In the genomic region with DNA sequence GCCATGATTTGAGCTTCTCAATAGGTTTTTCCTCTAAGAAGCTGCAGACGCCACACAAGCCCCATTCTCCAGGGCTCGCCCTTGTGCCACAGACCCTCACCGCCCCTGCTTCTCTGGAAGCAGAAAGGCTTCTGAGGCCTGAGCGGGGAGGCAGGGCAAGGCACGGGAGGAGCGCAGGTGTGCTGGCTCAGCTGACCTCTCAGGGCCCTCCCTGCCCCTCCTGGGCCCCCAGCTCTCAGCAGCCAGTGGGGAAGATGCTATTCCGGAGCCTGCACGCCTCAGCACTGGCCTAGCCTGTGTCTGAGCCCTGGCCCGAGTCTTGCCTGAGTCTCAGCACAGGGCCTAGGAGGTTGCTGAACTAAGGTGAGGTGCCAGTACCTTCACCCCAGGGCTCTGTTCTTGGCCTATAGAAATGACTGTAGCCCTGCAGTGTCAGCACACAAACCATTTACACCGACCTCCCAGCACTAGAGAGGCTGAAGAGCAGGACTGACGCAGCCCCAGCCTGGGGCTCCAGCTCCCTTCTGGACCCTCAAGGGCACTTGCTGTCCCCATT, we compare ENCODE assay signal across 28 cellular contexts. TPM values are rescaled to one million over a fixed set of nuclear protein-coding genes. Genes with fewer than 3 reads are reported as not detected.
DNase-seq lines count a peak whose midpoint lies in the region; ATAC-seq and TF ChIP-seq lines count a peak whose summit lies in the region.
"Had no signal": no experiment of that assay in that cellular context is flagged by ENCODE, and none has a peak within 500 bp of the region (broad histone marks: within the 10 kb centered on the region; RNA-seq: fewer than 3 reads in every experiment).

No MANE protein-coding gene starts in this region.

- H3K36me3 Mint-ChIP-seq in endodermal cell (ENCODE audit: low read depth), result no peaks in the 10 kb centered on the region
- H3K36me3 Mint-ChIP-seq: CD8-positive, alpha-beta memory T cell had no signal

- TF ChIP-seq POLR2A in transverse colon (IDR thresholded peaks at IDR 0.05), result no peak

- intact Hi-C loops in cardiac septum (cut with DNase I) (loop anchor here (10.0 kb wide), 1 partner anchor 86 kb away; no protein-coding TSS in a partner anchor), transverse colon (cut with DNase I; ENCODE audit: low total_unique reads) (no loop called here)

- no peaks in the 10 kb centered on the region for H3K9me3 Mint-ChIP-seq in endodermal cell
- H3K9me3 Mint-ChIP-seq: CD8-positive, alpha-beta memory T cell; HFFc6 had no signal

- no peak overlapping the region for H3K27ac ChIP-seq in right atrium auricular region
- H3K27ac ChIP-seq in endodermal cell (ENCODE audit: low read depth, low read length), result no peak overlapping the region
- H3K27ac ChIP-seq in osteoblast (ENCODE audit: low read depth, low read length), result no peak overlapping the region
- no peak overlapping the region for H3K27ac ChIP-seq in transverse colon
- H3K27ac ChIP-seq: 22Rv1, C4-2B, PC-9, SJSA1 had no signal

- no peak overlapping the region for H3K9ac ChIP-seq in endodermal cell (ENCODE audit: extremely low read depth, low read length, poor library complexity, severe bottlenecking)

- in situ Hi-C loops in transverse colon (cut with MboI; ENCODE audit: low pct_ligation_motif_present in 1 of 4, low pct_unique_long_range_greater_than_20kb in 1 of 4, low sequenced_read_pairs in 3 of 4), result no loop called here

- peaks cover 3% of the 10 kb centered on the region for H3K27me3 Mint-ChIP-seq in endodermal cell (ENCODE audit: insufficient read depth)
- H3K27me3 Mint-ChIP-seq: B cell had no signal

- no peak overlapping the region for H2AFZ ChIP-seq in osteoblast (ENCODE audit: low read length)
- H2AFZ ChIP-seq: PC-9 had no signal

- H3K27me3 ChIP-seq in right atrium auricular region, result no peaks in the 10 kb centered on the region
- no peaks in the 10 kb centered on the region for H3K27me3 ChIP-seq in endodermal cell (ENCODE audit: control insufficient read depth, insufficient read depth, low read length, poor library complexity, severe bottlenecking)
- H3K27me3 ChIP-seq in osteoblast (ENCODE audit: insufficient read depth, low read length), result peaks cover 5% of the 10 kb centered on the region
- H3K27me3 ChIP-seq in transverse colon, result no peaks in the 10 kb centered on the region
- H3K27me3 ChIP-seq: SJSA1 had no signal

- H3K27ac Mint-ChIP-seq in endodermal cell, result no peak overlapping the region
- H3K27ac Mint-ChIP-seq: B cell; CD8-positive, alpha-beta memory T cell; HFFc6 had no signal

- H3K4me3 ChIP-seq in right atrium auricular region, result no peak overlapping the region
- H3K4me3 ChIP-seq in endodermal cell (ENCODE audit: low read length), result no peak overlapping the region
- H3K4me3 ChIP-seq in osteoblast (ENCODE audit: insufficient read depth, low read length), result no peak overlapping the region
- no peak overlapping the region for H3K4me3 ChIP-seq in transverse colon
- H3K4me3 ChIP-seq: GM12878, PC-9, SJSA1 had no signal

- DNase-seq in cardiac septum (ENCODE audit: low spot score) (peak; percentile 43), right atrium auricular region (ENCODE audit: low spot score) (no peak), endodermal cell (peak; percentile 67), osteoblast (ENCODE audit: insufficient read length, low spot score, missing footprints) (peak; percentile 51), SK-N-DZ (ENCODE audit: low spot score) (no peak), transverse colon (no peak)
- DNase-seq: CD8-positive, alpha-beta memory T cell; DMS 273 treated with DMSO at 0.1 percent for 48 hours; DMS79; EL; GDM1; HFFc6; NCI-H1048; NCI-H1694; NCI-H2029 treated with DMSO at 0.1 percent for 48 hours; NCI-H446 treated with DMSO at 0.1 percent for 48 hours; NCI-H526; PC-9; Right ventricle myocardium superior had no signal

- H3K4me3 Mint-ChIP-seq in endodermal cell, result no peak overlapping the region
- H3K4me3 Mint-ChIP-seq: B cell; CD8-positive, alpha-beta memory T cell; HFFc6 had no signal

- H3K9me3 ChIP-seq in right atrium auricular region, result no peaks in the 10 kb centered on the region
- no peaks in the 10 kb centered on the region for H3K9me3 ChIP-seq in endodermal cell (ENCODE audit: control insufficient read depth, low read length)
- no peaks in the 10 kb centered on the region for H3K9me3 ChIP-seq in osteoblast (ENCODE audit: low read depth, low read length)
- H3K9me3 ChIP-seq in transverse colon, result no peaks in the 10 kb centered on the region
- H3K9me3 ChIP-seq: SJSA1 had no signal

- no peak overlapping the region for H3K4me2 ChIP-seq in osteoblast (ENCODE audit: insufficient read depth, low read length)
- H3K4me2 ChIP-seq: PC-9 had no signal

- no peak for TF ChIP-seq EP300 in transverse colon (IDR thresholded peaks at IDR 0.05; ENCODE audit: low read depth)

- H3K79me2 ChIP-seq in osteoblast (ENCODE audit: insufficient read depth, low read length), result no peaks in the 10 kb centered on the region

- no peak for TF ChIP-seq CTCF in right atrium auricular region (IDR thresholded peaks at IDR 0.05)
- TF ChIP-seq CTCF in endodermal cell (conservative IDR thresholded peaks at IDR 0.05), result no peak
- TF ChIP-seq CTCF in osteoblast (IDR thresholded peaks at IDR 0.05; ENCODE audit: extremely low read depth, low read depth, low read length), result no peak
- TF ChIP-seq CTCF in transverse colon (IDR thresholded peaks at IDR 0.05), result no peak

- H3K36me3 ChIP-seq in right atrium auricular region, result no peaks in the 10 kb centered on the region
- no peaks in the 10 kb centered on the region for H3K36me3 ChIP-seq in endodermal cell (ENCODE audit: control insufficient read depth, insufficient read depth, low read length)
- no peaks in the 10 kb centered on the region for H3K36me3 ChIP-seq in osteoblast (ENCODE audit: insufficient read depth, low read length)
- no peaks in the 10 kb centered on the region for H3K36me3 ChIP-seq in transverse colon
- H3K36me3 ChIP-seq: SJSA1 had no signal

- 88 to 97% methylated on average over 6 to 11 of the region's 11 CpGs for WGBS in endodermal cell (ENCODE audit: insufficient coverage in 1 of 2, insufficient read length in 1 of 2), 2 experiments
- WGBS in transverse colon (ENCODE audit: low coverage in 1 of 2), 2 donors, result 90 to 91% methylated on average over 6 to 11 of the region's 11 CpGs

- ATAC-seq in GM21390 (IDR thresholded peaks at IDR 0.05; ENCODE audit: unreplicated experiment) (no peak), HG03469 (IDR thresholded peaks at IDR 0.05; ENCODE audit: unreplicated experiment) (no peak)
- ATAC-seq: GM12878 had no signal

- no peaks in the 10 kb centered on the region for H4K20me1 ChIP-seq in osteoblast (ENCODE audit: insufficient read depth, low read length)

- peaks cover 15% of the 10 kb centered on the region for H3K4me1 Mint-ChIP-seq in endodermal cell
- H3K4me1 Mint-ChIP-seq: B cell; CD8-positive, alpha-beta memory T cell had no signal

- H3K4me1 ChIP-seq in right atrium auricular region (no peaks in the 10 kb centered on the region), endodermal cell (ENCODE audit: control insufficient read depth, insufficient read depth, low read length) (no peaks in the 10 kb centered on the region), osteoblast (ENCODE audit: insufficient read depth, low read length) (no peaks in the 10 kb centered on the region), transverse colon (peaks cover 0 to 3% (median 0%) of the 10 kb centered on the region in 4 donors)
- H3K4me1 ChIP-seq: SJSA1 had no signal

RNA-seq across cellular contexts. Expression of gene LMO1, which starts 47.1 kb away (rescaled TPM):
- total RNA-seq in cardiac septum, result 0.46 TPM
- not detected for total RNA-seq in right atrium auricular region
- total RNA-seq in endodermal cell, result under 1 TPM in 1 of 2 donors, not detected in 1; 0.46 TPM
- 2.6 TPM for polyA plus RNA-seq in endodermal cell (2013, experiment 1 of 2)
- 2.6 TPM for polyA plus RNA-seq in endodermal cell (2013, experiment 2 of 2)
- not detected in 2 replicates for total RNA-seq in osteoblast
- 1.7 and 4.4 TPM in 2 replicates for polyA plus RNA-seq in SK-N-DZ (2014; cell fraction: cytosol; rRNA removed)
- 3.3 and 4.2 TPM in 2 replicates for polyA plus RNA-seq in SK-N-DZ (2014; cell fraction: nucleus; rRNA removed)
- not detected for total RNA-seq in transverse colon
- total RNA-seq: B cell; CD8-positive, alpha-beta memory T cell; GM12878; HFFc6; HT-29; PC-9; RPMI7951; SJSA1 had no signal
- polyA plus RNA-seq: GM12878 had no signal

Comparison
In these comparisons a context has a peak if more than half of its experiments do, and no peak if none do; other contexts are left out.
1. DNase-seq: peak in cardiac septum (single experiment), endodermal cell (single experiment) and osteoblast (single experiment); none in right atrium auricular region (single experiment), SK-N-DZ (single experiment) and transverse colon (single experiment).